22 cellular contexts compared by ENCODE assay signal in genomic region chr21:20527691-20528090, GRCh38.
DNase-seq lines count a peak whose midpoint lies in the region; ATAC-seq and TF ChIP-seq lines count a peak whose summit lies in the region.
"Had no signal": no experiment of that assay in that cellular context is flagged by ENCODE, and none has a peak within 500 bp of the region (broad histone marks: within the 10 kb centered on the region; RNA-seq: fewer than 3 reads in every experiment).

No MANE protein-coding gene starts in this region.

- H4K20me1 ChIP-seq in OCI-LY7 (ENCODE audit: insufficient read depth, low read length), result no peaks in the 10 kb centered on the region
- H4K20me1 ChIP-seq: BLaER1 had no signal

- POLR2A ChIA-PET in activated CD4-positive, alpha-beta memory T cell treated with anti-CD3 and anti-CD28 coated beads, Interleukin-2, amount 10 ng/mL, durations not matched to agents 7 days and 5 days (lab: Charles Lee), result no interaction called here
- POLR2A ChIA-PET in OCI-LY7 (lab: Charles Lee), result no interaction called here

- H3K27me3 Mint-ChIP-seq in mesothelial cell of epicardium (ENCODE audit: low read depth), result no peaks in the 10 kb centered on the region
- H3K27me3 Mint-ChIP-seq in activated CD4-positive, alpha-beta memory T cell treated with anti-CD3 and anti-CD28 coated beads, Interleukin-2, amount 10 ng/mL, durations not matched to agents 7 days and 5 days, result no peaks in the 10 kb centered on the region
- H3K27me3 Mint-ChIP-seq in stimulated activated naive CD8-positive, alpha-beta T cell treated with anti-CD3 and anti-CD28 coated beads, Interleukin-15, amount 100 ng/mL, for 72 hours, result no peaks in the 10 kb centered on the region
- H3K27me3 Mint-ChIP-seq: CD4-positive, alpha-beta T cell had no signal

- no peaks in the 10 kb centered on the region for H3K36me3 ChIP-seq in OCI-LY7 (ENCODE audit: insufficient read depth, low read length)
- H3K36me3 ChIP-seq: BLaER1 had no signal

- no peak overlapping the region for H3K27ac ChIP-seq in OCI-LY7 (ENCODE audit: low read depth, low read length, poor library complexity, severe bottlenecking)
- H3K27ac ChIP-seq: BLaER1, RWPE1 had no signal

- intact Hi-C loops in OCI-LY7 (cut with micrococcal nuclease; ENCODE audit: unreplicated experiment), result no loop called here

- H3K27ac Mint-ChIP-seq in mesothelial cell of epicardium, result peak overlapping the region; percentile 27
- H3K27ac Mint-ChIP-seq in activated CD4-positive, alpha-beta memory T cell treated with anti-CD3 and anti-CD28 coated beads, Interleukin-2, amount 10 ng/mL, durations not matched to agents 7 days and 5 days, result no peak overlapping the region
- H3K27ac Mint-ChIP-seq in stimulated activated naive CD8-positive, alpha-beta T cell treated with anti-CD3 and anti-CD28 coated beads, Interleukin-15, amount 100 ng/mL, for 72 hours, result no peak overlapping the region
- H3K27ac Mint-ChIP-seq: CD4-positive, alpha-beta T cell had no signal

- peaks cover 17% of the 10 kb centered on the region for H3K4me1 Mint-ChIP-seq in mesothelial cell of epicardium
- no peaks in the 10 kb centered on the region for H3K4me1 Mint-ChIP-seq in activated CD4-positive, alpha-beta memory T cell treated with anti-CD3 and anti-CD28 coated beads, Interleukin-2, amount 10 ng/mL, durations not matched to agents 7 days and 5 days
- H3K4me1 Mint-ChIP-seq in stimulated activated naive CD8-positive, alpha-beta T cell treated with anti-CD3 and anti-CD28 coated beads, Interleukin-15, amount 100 ng/mL, for 72 hours, result no peaks in the 10 kb centered on the region

- TF ChIP-seq CTCF in mesothelial cell of epicardium (IDR thresholded peaks at IDR 0.05; ENCODE audit: unreplicated experiment) (no peak), OCI-LY7 (conservative IDR thresholded peaks at IDR 0.05; ENCODE audit: low read length) (no peak)

- peaks cover 6% of the 10 kb centered on the region for H3K9me3 ChIP-seq in OCI-LY7 (ENCODE audit: low read length)
- H3K9me3 ChIP-seq: BLaER1 had no signal

- no peak for ATAC-seq in stimulated activated naive CD8-positive, alpha-beta T cell treated with anti-CD3 and anti-CD28 coated beads, Interleukin-15, amount 100 ng/mL, for 72 hours

- no peak overlapping the region for H3K4me3 ChIP-seq in OCI-LY7 (ENCODE audit: low read depth, low read length, poor library complexity, severe bottlenecking)
- H3K4me3 ChIP-seq: BLaER1 had no signal

- BruUV-seq in OCI-LY7 (replicated peaks; lab: Mats Ljungman, UMichigan), result no TSS peak

- CTCF ChIA-PET in activated CD4-positive, alpha-beta memory T cell treated with anti-CD3 and anti-CD28 coated beads, Interleukin-2, amount 10 ng/mL, durations not matched to agents 7 days and 5 days (lab: Charles Lee), result no interaction called here
- CTCF ChIA-PET in OCI-LY7 (lab: Charles Lee; ENCODE audit: unreplicated experiment), result no interaction called here

- H3K4me3 Mint-ChIP-seq in mesothelial cell of epicardium, result no peak overlapping the region
- H3K4me3 Mint-ChIP-seq in activated CD4-positive, alpha-beta memory T cell treated with anti-CD3 and anti-CD28 coated beads, Interleukin-2, amount 10 ng/mL, durations not matched to agents 7 days and 5 days, result no peak overlapping the region
- no peak overlapping the region for H3K4me3 Mint-ChIP-seq in stimulated activated naive CD8-positive, alpha-beta T cell treated with anti-CD3 and anti-CD28 coated beads, Interleukin-15, amount 100 ng/mL, for 72 hours
- H3K4me3 Mint-ChIP-seq: CD4-positive, alpha-beta T cell had no signal

- no peak overlapping the region for H2AFZ ChIP-seq in OCI-LY7 (ENCODE audit: low read length)

- no peak overlapping the region for H3K4me2 ChIP-seq in OCI-LY7 (ENCODE audit: low read length)
- H3K4me2 ChIP-seq: BLaER1 had no signal

- H3K9me2 ChIP-seq in OCI-LY7 (ENCODE audit: insufficient read depth, low read length), result no peaks in the 10 kb centered on the region

- DNase-seq in DMS153 treated with DMSO at 0.1 percent for 48 hours (lab: John Stamatoyannopoulos, UW; ENCODE audit: unreplicated experiment) (peak; percentile 41), NCI-H1105 (lab: John Stamatoyannopoulos, UW) (peak; percentile 4), NCI-H69 (lab: John Stamatoyannopoulos, UW) (peak; percentile 81), mesothelial cell of epicardium (ENCODE audit: low spot score in 2 of 2, unreplicated experiment in 2 of 2) (no peak), OCI-LY7 (ENCODE audit: low spot score) (no peak)
- DNase-seq in activated CD4-positive, alpha-beta memory T cell treated with anti-CD3 and anti-CD28 coated beads, Interleukin-2, amount 10 ng/mL, durations not matched to agents 7 days and 5 days, result no peak
- DNase-seq in stimulated activated naive CD8-positive, alpha-beta T cell treated with anti-CD3 and anti-CD28 coated beads, Interleukin-15, amount 100 ng/mL, for 72 hours, result no peak
- DNase-seq: CD4-positive, alpha-beta T cell; COR-L47; GOT3; HCEC 1CT; KBM-7; NCI-H1417 treated with DMSO at 0.1 percent for 48 hours; NCI-H187; NCI-H2107; NCI-H2227 treated with DMSO at 0.1 percent for 48 hours; NCI-H524; NCI-H82; SHP77 treated with DMSO at 0.1 percent for 48 hours; T1000 had no signal

- no peaks in the 10 kb centered on the region for H3K36me3 Mint-ChIP-seq in mesothelial cell of epicardium
- H3K36me3 Mint-ChIP-seq in activated CD4-positive, alpha-beta memory T cell treated with anti-CD3 and anti-CD28 coated beads, Interleukin-2, amount 10 ng/mL, durations not matched to agents 7 days and 5 days (ENCODE audit: low read depth), result no peaks in the 10 kb centered on the region

- no peaks in the 10 kb centered on the region for H3K79me2 ChIP-seq in OCI-LY7 (ENCODE audit: insufficient read depth, low read depth, low read length)

- no peaks in the 10 kb centered on the region for H3K4me1 ChIP-seq in OCI-LY7 (ENCODE audit: insufficient read depth, low read length, poor library complexity, severe bottlenecking)
- H3K4me1 ChIP-seq: BLaER1 had no signal

- H3K9me3 Mint-ChIP-seq in mesothelial cell of epicardium, result peaks cover 7% of the 10 kb centered on the region
- H3K9me3 Mint-ChIP-seq in activated CD4-positive, alpha-beta memory T cell treated with anti-CD3 and anti-CD28 coated beads, Interleukin-2, amount 10 ng/mL, durations not matched to agents 7 days and 5 days, result peaks cover 8% of the 10 kb centered on the region
- peaks cover 1 to 21% of the 10 kb centered on the region in 2 donors for H3K9me3 Mint-ChIP-seq in stimulated activated naive CD8-positive, alpha-beta T cell treated with anti-CD3 and anti-CD28 coated beads, Interleukin-15, amount 100 ng/mL, for 72 hours

Comparison
In these comparisons a context has a peak if more than half of its experiments do, and no peak if none do; other contexts are left out.
1. DNase-seq: peak in DMS153 treated with DMSO at 0.1 percent for 48 hours (single experiment), NCI-H1105 (single experiment) and NCI-H69 (single experiment); none in mesothelial cell of epicardium (0 of 2), activated CD4-positive, alpha-beta memory T cell treated with anti-CD3 and anti-CD28 coated beads, Interleukin-2, amount 10 ng/mL, durations not matched to agents 7 days and 5 days (single experiment), stimulated activated naive CD8-positive, alpha-beta T cell treated with anti-CD3 and anti-CD28 coated beads, Interleukin-15, amount 100 ng/mL, for 72 hours (0 of 2) and OCI-LY7 (single experiment).